ENCODE assay signal across 8 cellular contexts in the genomic region with DNA sequence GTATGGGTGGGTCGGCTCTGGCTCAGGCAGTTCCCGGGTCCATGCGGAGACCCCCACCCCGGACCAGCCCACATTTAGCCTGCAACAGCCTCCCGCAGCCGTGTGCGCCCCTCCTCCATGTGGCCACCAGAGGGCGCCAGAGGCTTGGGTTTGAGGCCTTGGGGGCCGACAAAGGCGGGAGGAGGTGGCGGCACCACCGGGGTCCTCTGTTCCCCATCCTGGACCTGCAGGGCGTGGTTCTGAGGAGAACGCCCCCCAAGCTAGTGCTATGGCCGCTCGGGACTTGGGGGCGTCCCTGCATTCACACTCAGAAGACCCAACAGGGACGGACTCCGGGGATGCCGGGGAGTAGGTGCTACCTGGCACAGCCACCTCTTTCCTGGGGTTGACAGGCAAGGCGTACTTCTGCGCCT. TPM values are rescaled to one million over a fixed set of nuclear protein-coding genes. Genes with fewer than 3 reads are reported as not detected.
DNase-seq lines count a peak whose midpoint lies in the region; ATAC-seq, FAIRE-seq and TF ChIP-seq lines count a peak whose summit lies in the region.

No MANE protein-coding gene starts in this region.

- H3K4me3 ChIP-seq in bronchial epithelial cell (ENCODE audit: low read depth, low read length), result no peak overlapping the region
- H3K4me3 ChIP-seq in right lobe of liver, result no peak overlapping the region

- no peaks in the 10 kb centered on the region for H3K9me3 ChIP-seq in right lobe of liver

- DNase-seq in GM03348 (ENCODE audit: low spot score) (peak; percentile 85), MV-4-11 (lab: John Stamatoyannopoulos, UW) (peak; percentile 26), bronchial epithelial cell (ENCODE audit: low read depth) (no peak), right lobe of liver (peak in 2 of 3 donors; percentile 65 to 75)
- peak; percentile 58 for DNase-seq in activated CD4-positive, CD25-positive, alpha-beta regulatory T cell treated with anti-CD3 and anti-CD28 coated beads, Interleukin-2, amount 50 U/mL, for 16 hours (ENCODE audit: low read depth, low spot score)
- peak; percentile 31 for DNase-seq in stimulated activated CD8-positive, alpha-beta memory T cell treated with anti-CD3 and anti-CD28 coated beads, Interleukin-12 subunit alpha, Interleukin-12 subunit beta, amount 100 ng/mL, for 4 hours (ENCODE audit: low read depth)

- no peak for TF ChIP-seq POLR2A in right lobe of liver (IDR thresholded peaks at IDR 0.05)

- TF ChIP-seq CTCF in bronchial epithelial cell (IDR thresholded peaks at IDR 0.05; ENCODE audit: insufficient read depth, low read length, severe bottlenecking), result peak; percentile 91
- peak; percentile 83 to 90 (median 90) for TF ChIP-seq CTCF in right lobe of liver (IDR thresholded peaks at IDR 0.05)

- H3K4me1 ChIP-seq in right lobe of liver, result peaks cover 0 to 82% (median 19%) of the 10 kb centered on the region in 4 donors

- 55% methylated on average over 4 of the region's 22 CpGs for WGBS in right lobe of liver (ENCODE audit: insufficient coverage, low coverage, low lambda C conversion rate, missing lambda C conversion rate)

- peak overlapping the region in 1 of 3 donors; percentile 87 for H3K27ac ChIP-seq in right lobe of liver

- H3K36me3 ChIP-seq in bronchial epithelial cell (ENCODE audit: control insufficient read depth, insufficient read depth, low read length) (peaks cover 3% of the 10 kb centered on the region), right lobe of liver (peaks cover 0 to 78% (median 11%) of the 10 kb centered on the region in 4 donors)

- no peak for FAIRE-seq in bronchial epithelial cell (lab: Jason Lieb, UNC)

- no peaks in the 10 kb centered on the region for H3K27me3 ChIP-seq in bronchial epithelial cell (ENCODE audit: control insufficient read depth, insufficient read depth, low read length)
- H3K27me3 ChIP-seq in right lobe of liver, result no peaks in the 10 kb centered on the region

- intact Hi-C loops in right lobe of liver (cut with DNase I), result loop anchor here (2.0 to 5.0 kb wide), 2 partner anchors 221 to 222 kb away; no protein-coding TSS in a partner anchor

- ATAC-seq in right lobe of liver (peak in 3 of 4 donors; percentile 11 to 29 (median 13)), GM21528 (IDR thresholded peaks at IDR 0.05; ENCODE audit: low FRiP score, unreplicated experiment) (no peak), GM21526 (IDR thresholded peaks at IDR 0.05; ENCODE audit: low FRiP score, unreplicated experiment) (no peak)

RNA-seq across cellular contexts. Expression of a gene that starts 16.5 kb away (rescaled TPM):
- total RNA-seq in bronchial epithelial cell (396 and 415 TPM in 2 replicates), right lobe of liver (1,000 to 10,000 TPM in 3 of 6 experiments, 100 to 1,000 TPM in 3; 437 to 1,278 (median 1,014) TPM)

Comparison
In these comparisons a context has a peak if more than half of its experiments do, and no peak if none do; other contexts are left out.
1. ATAC-seq: peak in right lobe of liver (3 of 4); none in GM21528 (single experiment) and GM21526 (single experiment).